Comparison of ENCODE assay signal across 11 cellular contexts in the genomic region with DNA sequence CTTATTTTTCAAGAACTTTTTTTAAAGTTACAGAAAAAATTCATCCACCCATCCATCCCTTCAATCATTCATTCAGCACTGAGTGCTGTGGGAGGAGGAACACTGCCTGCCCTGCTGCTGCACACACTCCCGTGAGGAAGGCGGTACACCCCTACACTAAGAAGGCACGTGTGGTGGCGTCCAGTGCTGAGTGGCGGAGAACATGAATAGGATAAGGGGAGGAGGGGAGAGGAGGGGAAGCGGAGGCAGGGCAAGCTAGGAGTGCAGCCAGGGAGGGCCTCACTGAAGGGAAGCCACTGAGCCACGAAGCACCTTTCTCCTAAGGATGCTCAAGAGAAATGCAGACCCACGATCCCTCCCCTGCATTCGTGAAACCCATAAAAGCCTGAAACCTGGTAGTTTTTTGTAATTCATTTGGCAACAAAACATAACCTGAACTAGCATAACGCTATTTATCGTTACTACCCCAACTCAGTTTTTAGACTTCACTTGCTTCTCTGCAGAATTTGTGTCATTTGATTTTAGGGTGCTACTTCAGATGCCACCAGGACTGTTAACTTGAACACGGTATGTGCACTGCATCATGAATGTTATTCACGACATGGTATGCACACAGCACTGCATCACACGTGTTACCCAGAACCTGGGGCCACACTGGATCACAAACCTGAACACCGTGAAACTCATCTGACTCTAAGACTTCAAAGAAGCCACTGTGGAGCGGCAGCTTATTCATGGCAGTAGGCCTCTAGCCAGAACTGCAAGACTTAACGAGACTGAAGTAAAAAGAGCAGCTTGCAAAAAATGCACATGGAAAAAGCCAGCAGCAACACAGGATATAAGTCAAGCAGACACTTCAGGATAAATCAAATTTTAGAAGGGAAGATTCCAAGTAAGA. TPM values are rescaled to one million over a fixed set of nuclear protein-coding genes. Genes with fewer than 3 reads are reported as not detected.
DNase-seq lines count a peak whose midpoint lies in the region; ATAC-seq, FAIRE-seq and TF ChIP-seq lines count a peak whose summit lies in the region.
"Had no signal": no experiment of that assay in that cellular context is flagged by ENCODE, and none has a peak within 500 bp of the region (broad histone marks: within the 10 kb centered on the region; RNA-seq: fewer than 3 reads in every experiment).

No MANE protein-coding gene starts in this region.

- H2AFZ ChIP-seq in OCI-LY1 (ENCODE audit: low read length) = no peak overlapping the region

- H3K9me2 ChIP-seq in OCI-LY1 (ENCODE audit: low read depth, low read length) = no peaks in the 10 kb centered on the region

- H3K9ac ChIP-seq in OCI-LY1 (ENCODE audit: low read length) (peak overlapping the region; percentile 40; the same call in 1 of the 2 replicates), kidney (ENCODE audit: low read length in 2 of 2) (no peak overlapping the region)

- H3K4me1 ChIP-seq in OCI-LY1 (ENCODE audit: insufficient read depth, low read length, severe bottlenecking) (peaks cover 71% of the 10 kb centered on the region), kidney (ENCODE audit: control insufficient read depth in 1 of 2, insufficient read depth in 1 of 2, low read depth in 1 of 2, low read length in 2 of 2) (peaks cover 0 to 8% of the 10 kb centered on the region in 2 donors)

- no peaks in the 10 kb centered on the region for H3K79me2 ChIP-seq in OCI-LY1 (ENCODE audit: insufficient read depth, low read length)

- no peaks in the 10 kb centered on the region for H3K27me3 Mint-ChIP-seq in activated T-cell treated with anti-CD3 and anti-CD28 coated beads, Interleukin-2, amount 50 U/mL, for 4 hours (ENCODE audit: low read depth)
- no peaks in the 10 kb centered on the region for H3K27me3 Mint-ChIP-seq in effector memory CD8-positive, alpha-beta T cell
- no peaks in the 10 kb centered on the region for H3K27me3 Mint-ChIP-seq in stimulated activated naive B cell treated with anti-CD40 and anti-IgM and Interleukin-4, amounts not matched to agents 10 μg/mL and 1 μg/mL and 100 μg/mL, for 72 hours

- no peak for FAIRE-seq in kidney (lab: Jason Lieb, UNC)

- H4K20me1 ChIP-seq in OCI-LY1 (ENCODE audit: insufficient read depth, low read length) = no peaks in the 10 kb centered on the region

- H3K4me3 Mint-ChIP-seq in activated T-cell treated with anti-CD3 and anti-CD28 coated beads, Interleukin-2, amount 50 U/mL, for 4 hours = peak overlapping the region; percentile 90
- peak overlapping the region; percentile 81 to 83 for H3K4me3 Mint-ChIP-seq in effector memory CD8-positive, alpha-beta T cell
- H3K4me3 Mint-ChIP-seq in stimulated activated naive B cell treated with anti-CD40 and anti-IgM and Interleukin-4, amounts not matched to agents 10 μg/mL and 1 μg/mL and 100 μg/mL, for 72 hours = no peak overlapping the region

- TF ChIP-seq CTCF in OCI-LY1 (IDR thresholded peaks at IDR 0.05; ENCODE audit: low read length) = no peak
- TF ChIP-seq CTCF in kidney (IDR thresholded peaks at IDR 0.05; ENCODE audit: borderline replicate concordance, extremely low read depth, insufficient read depth) = no peak

- no peaks in the 10 kb centered on the region for H3K9me3 Mint-ChIP-seq in activated T-cell treated with anti-CD3 and anti-CD28 coated beads, Interleukin-2, amount 50 U/mL, for 4 hours
- H3K9me3 Mint-ChIP-seq in effector memory CD8-positive, alpha-beta T cell = no peaks in the 10 kb centered on the region
- H3K9me3 Mint-ChIP-seq in stimulated activated naive B cell treated with anti-CD40 and anti-IgM and Interleukin-4, amounts not matched to agents 10 μg/mL and 1 μg/mL and 100 μg/mL, for 72 hours = no peaks in the 10 kb centered on the region

- peaks cover 16% of the 10 kb centered on the region for H3F3A ChIP-seq in OCI-LY1 (ENCODE audit: insufficient read depth, low read length)

- no peak for DNase-seq in activated T-cell treated with anti-CD3 and anti-CD28 coated beads, Interleukin-2, amount 50 U/mL, for 4 hours
- no peak for DNase-seq in effector memory CD8-positive, alpha-beta T cell
- no peak for DNase-seq in stimulated activated naive B cell treated with anti-CD40 and anti-IgM and Interleukin-4, amounts not matched to agents 10 μg/mL and 1 μg/mL and 100 μg/mL, for 72 hours
- DNase-seq in kidney (no peak), UCSD-AML1 (lab: John Stamatoyannopoulos, UW; ENCODE audit: unreplicated experiment) (no peak), G401 (ENCODE audit: low spot score) (no peak), AG20443 (ENCODE audit: low spot score) (no peak)
- DNase-seq: mesendoderm, NCI-H446 treated with DMSO at 0.1 percent for 48 hours had no signal

- intact Hi-C loops in kidney (cut with DNase I) = no loop called here

- peak overlapping the region; percentile 93 for H3K27ac ChIP-seq in OCI-LY1 (ENCODE audit: low read depth, low read length, poor library complexity, severe bottlenecking)
- H3K27ac ChIP-seq in kidney (ENCODE audit: low read depth in 2 of 2, low read length in 2 of 2) = no peak overlapping the region
- H3K27ac ChIP-seq: esophagus muscularis mucosa had no signal

- in situ Hi-C loops in G401 (cut with HindIII; ENCODE audit: low sequenced_read_pairs) = no loop called here

- H3K4me2 ChIP-seq in OCI-LY1 (ENCODE audit: low read length) = peak overlapping the region; percentile 84

- H3K27me3 ChIP-seq in OCI-LY1 (ENCODE audit: insufficient read depth, low read length) = no peaks in the 10 kb centered on the region
- H3K27me3 ChIP-seq: esophagus muscularis mucosa had no signal

- H3K4me1 Mint-ChIP-seq in activated T-cell treated with anti-CD3 and anti-CD28 coated beads, Interleukin-2, amount 50 U/mL, for 4 hours (ENCODE audit: low read depth) = peaks cover 72% of the 10 kb centered on the region
- H3K4me1 Mint-ChIP-seq in effector memory CD8-positive, alpha-beta T cell (ENCODE audit: low read depth in 2 of 2) = peaks cover 52 to 57% of the 10 kb centered on the region in 2 donors
- H3K4me1 Mint-ChIP-seq in stimulated activated naive B cell treated with anti-CD40 and anti-IgM and Interleukin-4, amounts not matched to agents 10 μg/mL and 1 μg/mL and 100 μg/mL, for 72 hours = peaks cover 51 to 78% of the 10 kb centered on the region in 2 donors

- H3K36me3 Mint-ChIP-seq in activated T-cell treated with anti-CD3 and anti-CD28 coated beads, Interleukin-2, amount 50 U/mL, for 4 hours (ENCODE audit: insufficient read depth) = peaks cover 4% of the 10 kb centered on the region
- H3K36me3 Mint-ChIP-seq in effector memory CD8-positive, alpha-beta T cell (ENCODE audit: insufficient read depth) = peaks cover 59% of the 10 kb centered on the region
- H3K36me3 Mint-ChIP-seq in stimulated activated naive B cell treated with anti-CD40 and anti-IgM and Interleukin-4, amounts not matched to agents 10 μg/mL and 1 μg/mL and 100 μg/mL, for 72 hours = peaks cover 11 to 16% of the 10 kb centered on the region in 2 donors

- H3K4me3 ChIP-seq in OCI-LY1 (ENCODE audit: low read depth, low read length, poor library complexity, severe bottlenecking) (peak overlapping the region; percentile 79), kidney (ENCODE audit: low read length in 2 of 2) (no peak overlapping the region)
- H3K4me3 ChIP-seq: esophagus muscularis mucosa had no signal

- ATAC-seq in activated T-cell treated with anti-CD3 and anti-CD28 coated beads, Interleukin-2, amount 50 U/mL, for 4 hours = peak in 1 of 2 donors; percentile 7
- ATAC-seq in effector memory CD8-positive, alpha-beta T cell (replicated peaks) = no peak
- ATAC-seq in stimulated activated naive B cell treated with anti-CD40 and anti-IgM and Interleukin-4, amounts not matched to agents 10 μg/mL and 1 μg/mL and 100 μg/mL, for 72 hours (replicated peaks) = no peak

- H3K27ac Mint-ChIP-seq in effector memory CD8-positive, alpha-beta T cell = peak overlapping the region; percentile 80 to 98
- peak overlapping the region; percentile 59 for H3K27ac Mint-ChIP-seq in stimulated activated naive B cell treated with anti-CD40 and anti-IgM and Interleukin-4, amounts not matched to agents 10 μg/mL and 1 μg/mL and 100 μg/mL, for 72 hours

- H3K9me3 ChIP-seq in OCI-LY1 (ENCODE audit: low read length) = no peaks in the 10 kb centered on the region
- no peaks in the 10 kb centered on the region for H3K9me3 ChIP-seq in kidney (ENCODE audit: control insufficient read depth in 1 of 2, low read length in 2 of 2)
- H3K9me3 ChIP-seq: esophagus muscularis mucosa had no signal

- H3K36me3 ChIP-seq in OCI-LY1 (ENCODE audit: insufficient read depth, low read length) (peaks cover 16% of the 10 kb centered on the region), kidney (ENCODE audit: control insufficient read depth in 1 of 2, insufficient read depth in 2 of 2, low read length in 2 of 2) (peaks cover 0 to 2% of the 10 kb centered on the region in 2 donors)

RNA-seq across cellular contexts. Expression of gene RNASET2, which starts 3.5 kb away (rescaled TPM):
- total RNA-seq in activated T-cell treated with anti-CD3 and anti-CD28 coated beads, Interleukin-2, amount 50 U/mL, for 4 hours = 10 to 100 TPM; 43.7 to 67.3 (median 49.4) TPM
- 69.0 TPM for total RNA-seq in kidney
- 50.7 TPM for polyA plus RNA-seq in kidney (ENCODE audit: insufficient read depth, low read depth, low replicate concordance)
- 61.5 and 69.4 TPM in 2 replicates for total RNA-seq in G401 (2014; rRNA removed; shearing (Covaris generic))

RNA-seq across cellular contexts. Expression of gene CEP43, which starts 46.4 kb away (rescaled TPM):
- 10 to 100 TPM; 19.5 to 20.2 (median 19.5) TPM for total RNA-seq in activated T-cell treated with anti-CD3 and anti-CD28 coated beads, Interleukin-2, amount 50 U/mL, for 4 hours
- total RNA-seq in kidney = 17.9 TPM
- polyA plus RNA-seq in kidney (ENCODE audit: insufficient read depth, low read depth, low replicate concordance) = 17.8 TPM
- total RNA-seq in G401 (2014; rRNA removed; shearing (Covaris generic)) = 21.3 and 48.8 TPM in 2 replicates

Comparison
In these comparisons a context has a peak if more than half of its experiments do, and no peak if none do; other contexts are left out.
1. H3K4me3 Mint-ChIP-seq: peak in activated T-cell treated with anti-CD3 and anti-CD28 coated beads, Interleukin-2, amount 50 U/mL, for 4 hours (single experiment) and effector memory CD8-positive, alpha-beta T cell (2 of 2); none in stimulated activated naive B cell treated with anti-CD40 and anti-IgM and Interleukin-4, amounts not matched to agents 10 μg/mL and 1 μg/mL and 100 μg/mL, for 72 hours (0 of 2).